ENCODE assay signal across 9 cellular contexts in the genomic region with DNA sequence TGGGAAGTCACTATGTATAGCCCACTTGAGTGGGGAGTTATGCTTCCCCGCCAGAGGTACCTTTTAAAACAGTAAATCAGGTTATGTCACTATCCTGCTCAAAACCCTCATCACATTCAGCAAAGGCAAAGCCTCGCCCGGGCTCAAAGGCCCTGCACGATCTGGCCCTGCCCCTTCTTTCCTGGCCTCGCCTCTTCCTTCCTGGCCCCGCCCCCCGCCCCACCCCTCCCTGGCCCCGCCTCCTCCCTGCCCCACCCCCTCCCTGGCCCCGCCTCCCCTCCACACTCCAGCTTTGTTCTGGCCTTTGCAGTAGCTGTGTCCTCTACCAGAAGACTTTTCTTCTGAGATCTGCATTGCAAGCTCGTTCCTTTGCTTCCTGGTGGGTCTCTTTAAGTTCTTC. TPM values are rescaled to one million over a fixed set of nuclear protein-coding genes. Genes with fewer than 3 reads are reported as not detected.
DNase-seq lines count a peak whose midpoint lies in the region; ATAC-seq and TF ChIP-seq lines count a peak whose summit lies in the region.
"Had no signal": no experiment of that assay in that cellular context is flagged by ENCODE, and none has a peak within 500 bp of the region (broad histone marks: within the 10 kb centered on the region; RNA-seq: fewer than 3 reads in every experiment).

No MANE protein-coding gene starts in this region.

- no peak for TF ChIP-seq POLR2A in transverse colon (IDR thresholded peaks at IDR 0.05)

- intact Hi-C loops in activated CD8-positive, alpha-beta T cell treated with anti-CD3 and anti-CD28 coated beads for 36 hours (cut with micrococcal nuclease) = no loop called here
- intact Hi-C loops in transverse colon (cut with DNase I; ENCODE audit: low total_unique reads) = no loop called here

- H3K4me1 ChIP-seq in hepatocyte (ENCODE audit: insufficient read depth) (no peaks in the 10 kb centered on the region), transverse colon (peaks cover 3 to 7% (median 5%) of the 10 kb centered on the region in 4 donors)

- 69% methylated on average over 2 of the region's 10 CpGs for WGBS in hepatocyte (ENCODE audit: low lambda C conversion rate, missing lambda C conversion rate)
- WGBS in transverse colon (ENCODE audit: low coverage in 1 of 2), 2 donors = 18 to 67% methylated on average over 1 to 10 of the region's 10 CpGs

- CTCF ChIA-PET in activated CD8-positive, alpha-beta T cell treated with anti-CD3 and anti-CD28 coated beads for 36 hours (lab: Charles Lee) = no interaction called here

- H3K4me1 Mint-ChIP-seq in activated CD8-positive, alpha-beta T cell treated with anti-CD3 and anti-CD28 coated beads for 36 hours (ENCODE audit: low read depth) = peaks cover 6% of the 10 kb centered on the region

- peaks cover 4% of the 10 kb centered on the region for H3K27me3 Mint-ChIP-seq in activated CD8-positive, alpha-beta T cell treated with anti-CD3 and anti-CD28 coated beads for 36 hours

- no peak overlapping the region for H3K4me2 ChIP-seq in hepatocyte

- no peaks in the 10 kb centered on the region for H3K79me2 ChIP-seq in hepatocyte

- no peaks in the 10 kb centered on the region for H3K36me3 Mint-ChIP-seq in activated CD8-positive, alpha-beta T cell treated with anti-CD3 and anti-CD28 coated beads for 36 hours (ENCODE audit: low read depth)

- H3K27ac Mint-ChIP-seq in activated CD8-positive, alpha-beta T cell treated with anti-CD3 and anti-CD28 coated beads for 36 hours = no peak overlapping the region

- no peak for TF ChIP-seq CTCF in activated CD8-positive, alpha-beta T cell treated with anti-CD3 and anti-CD28 coated beads for 36 hours (IDR thresholded peaks at IDR 0.05)
- TF ChIP-seq CTCF in hepatocyte (IDR thresholded peaks at IDR 0.05; ENCODE audit: poor library complexity) = no peak
- no peak for TF ChIP-seq CTCF in transverse colon (IDR thresholded peaks at IDR 0.05)

- H3K36me3 ChIP-seq in hepatocyte (replicated peaks; ENCODE audit: insufficient read depth, low read depth) (no peaks in the 10 kb centered on the region), transverse colon (no peaks in the 10 kb centered on the region)

- H3K27me3 ChIP-seq in hepatocyte (no peaks in the 10 kb centered on the region), transverse colon (peaks cover 10% of the 10 kb centered on the region)

- H3K9me3 ChIP-seq in hepatocyte (ENCODE audit: low read depth) (no peaks in the 10 kb centered on the region), transverse colon (no peaks in the 10 kb centered on the region)

- no peak overlapping the region for H3K4me3 Mint-ChIP-seq in activated CD8-positive, alpha-beta T cell treated with anti-CD3 and anti-CD28 coated beads for 36 hours

- no peak overlapping the region for H2AFZ ChIP-seq in hepatocyte

- no peaks in the 10 kb centered on the region for H3K9me3 Mint-ChIP-seq in activated CD8-positive, alpha-beta T cell treated with anti-CD3 and anti-CD28 coated beads for 36 hours

- H3K9me2 ChIP-seq in hepatocyte (replicated peaks; ENCODE audit: insufficient read depth) = no peaks in the 10 kb centered on the region

- DNase-seq in COLO829 (ENCODE audit: low spot score) (peak; percentile 87), KBM-7 (peak; percentile 43), hepatocyte (ENCODE audit: low spot score) (peak; percentile 58), transverse colon (peak; percentile 67), KG1 (lab: John Stamatoyannopoulos, UW) (no peak), dedifferentiated amniotic fluid mesenchymal stem cell (ENCODE audit: extremely low spot score) (no peak)
- peak; percentile 57 for DNase-seq in activated CD8-positive, alpha-beta T cell treated with anti-CD3 and anti-CD28 coated beads for 36 hours

- no peak overlapping the region for H3K4me3 ChIP-seq in hepatocyte
- H3K4me3 ChIP-seq in transverse colon = no peak overlapping the region

- ATAC-seq in activated CD8-positive, alpha-beta T cell treated with anti-CD3 and anti-CD28 coated beads for 36 hours = peak; percentile 55
- no peak for ATAC-seq in GM21528 (IDR thresholded peaks at IDR 0.05; ENCODE audit: low FRiP score, unreplicated experiment)

- TF ChIP-seq EP300 in transverse colon (IDR thresholded peaks at IDR 0.05; ENCODE audit: low read depth) = no peak

- in situ Hi-C loops in KBM-7 (cut with MboI; ENCODE audit: low pct_unique_long_range_greater_than_20kb, low sequenced_read_pairs) = no loop called here
- in situ Hi-C loops in transverse colon (cut with MboI; ENCODE audit: low pct_ligation_motif_present in 1 of 4, low pct_unique_long_range_greater_than_20kb in 1 of 4, low sequenced_read_pairs in 3 of 4) = no loop called here

- H4K20me1 ChIP-seq in hepatocyte (ENCODE audit: insufficient read depth, poor library complexity, severe bottlenecking) = no peaks in the 10 kb centered on the region

- POLR2A ChIA-PET in activated CD8-positive, alpha-beta T cell treated with anti-CD3 and anti-CD28 coated beads for 36 hours (lab: Charles Lee) = no interaction called here

- no peak overlapping the region for H3K27ac ChIP-seq in hepatocyte
- H3K27ac ChIP-seq in transverse colon = no peak overlapping the region

RNA-seq across cellular contexts. Expression of a gene that starts 6.6 kb away (rescaled TPM):
- under 1 TPM in 1 of 2 experiments, not detected in 1; 0.07 TPM for total RNA-seq in activated CD8-positive, alpha-beta T cell treated with anti-CD3 and anti-CD28 coated beads for 36 hours
- total RNA-seq in hepatocyte (0.10 and 0.20 TPM in 2 replicates), transverse colon (under 1 TPM in 1 of 4 donors, not detected in 3; 0.48 TPM)
- polyA plus RNA-seq in hepatocyte = 8.2 and 10.8 TPM in 2 replicates
- total RNA-seq: renal cortical epithelial cell had no signal

RNA-seq across cellular contexts. Expression of a gene that starts 35.7 kb away (rescaled TPM):
- total RNA-seq in activated CD8-positive, alpha-beta T cell treated with anti-CD3 and anti-CD28 coated beads for 36 hours = 10 to 100 TPM; 72.1 to 72.4 TPM
- total RNA-seq in hepatocyte (39.5 and 46.7 TPM in 2 replicates), transverse colon (10 to 100 TPM; 48.4 to 87.3 (median 51.4) TPM)
- 36.7 and 38.9 TPM in 2 replicates for polyA plus RNA-seq in hepatocyte

Comparison
In these comparisons a context has a peak if more than half of its experiments do, and no peak if none do; other contexts are left out.
1. DNase-seq: peak in COLO829 (single experiment), KBM-7 (single experiment), activated CD8-positive, alpha-beta T cell treated with anti-CD3 and anti-CD28 coated beads for 36 hours (single experiment), hepatocyte (single experiment) and transverse colon (single experiment); none in KG1 (single experiment) and dedifferentiated amniotic fluid mesenchymal stem cell (single experiment).